8 cellular contexts compared by ENCODE assay signal in the genomic region with DNA sequence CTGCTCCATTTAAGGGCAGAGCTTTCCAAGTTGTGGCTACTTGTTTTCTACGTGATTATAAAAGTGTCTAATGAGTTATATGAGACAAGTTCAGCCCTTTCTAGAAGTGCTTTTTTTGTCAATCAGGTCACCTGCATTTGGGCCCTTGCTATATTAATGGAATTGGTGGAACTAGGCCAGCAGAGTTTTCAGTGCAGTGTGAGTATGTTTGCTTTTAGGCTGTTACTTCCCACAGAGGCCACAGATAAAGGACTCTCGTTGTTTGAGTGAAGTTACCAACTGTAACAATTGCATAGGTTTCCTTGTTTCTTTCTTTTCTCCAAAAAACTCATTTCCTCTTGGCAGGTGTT. TPM values are rescaled to one million over a fixed set of nuclear protein-coding genes. Genes with fewer than 3 reads are reported as not detected.
DNase-seq lines count a peak whose midpoint lies in the region; ATAC-seq and TF ChIP-seq lines count a peak whose summit lies in the region.

No MANE protein-coding gene starts in this region.

- WGBS in body of pancreas, 2 donors, result 0 to 5% methylated on average over 2 of the region's 2 CpGs

- H4K20me1 ChIP-seq in neural progenitor cell (ENCODE audit: low read depth), result no peaks in the 10 kb centered on the region

- peaks cover 95% of the 10 kb centered on the region for H3K4me1 ChIP-seq in body of pancreas
- H3K4me1 ChIP-seq in neural progenitor cell, result peaks cover 13% of the 10 kb centered on the region

- intact Hi-C loops in body of pancreas (cut with DNase I), result no loop called here

- H2AFZ ChIP-seq in neural progenitor cell (replicated peaks), result no peak overlapping the region

- H3K4me3 ChIP-seq in body of pancreas, result no peak overlapping the region
- H3K4me3 ChIP-seq in neural progenitor cell, result no peak overlapping the region

- peak overlapping the region; percentile 52 to 86 (median 80) for H3K27ac ChIP-seq in body of pancreas
- no peak overlapping the region for H3K27ac ChIP-seq in neural progenitor cell

- H3F3A ChIP-seq in neural progenitor cell (ENCODE audit: low read depth), result peaks cover 4% of the 10 kb centered on the region

- no peak overlapping the region for H3K9ac ChIP-seq in neural progenitor cell

- peaks cover 11% of the 10 kb centered on the region for H3K36me3 Mint-ChIP-seq in neural progenitor cell

- H3K27me3 ChIP-seq in body of pancreas (no peaks in the 10 kb centered on the region), neural progenitor cell (no peaks in the 10 kb centered on the region)

- H3K9me3 ChIP-seq in body of pancreas, result no peaks in the 10 kb centered on the region
- no peaks in the 10 kb centered on the region for H3K9me3 ChIP-seq in neural progenitor cell (ENCODE audit: low read depth)

- H3K4me2 ChIP-seq in neural progenitor cell, result no peak overlapping the region

- H3K4me1 Mint-ChIP-seq in neural progenitor cell, result peaks cover 20% of the 10 kb centered on the region

- H3K27ac Mint-ChIP-seq in neural progenitor cell, result peak overlapping the region; percentile 16

- no peaks in the 10 kb centered on the region for H3K27me3 Mint-ChIP-seq in neural progenitor cell (ENCODE audit: insufficient read depth, low read depth)

- H3K4me3 Mint-ChIP-seq in neural progenitor cell, result no peak overlapping the region

- H3K36me3 ChIP-seq in body of pancreas (replicated peaks in 1 of 2; ENCODE audit: insufficient read depth in 1 of 2, low read depth in 2 of 2) (no peaks in the 10 kb centered on the region), neural progenitor cell (no peaks in the 10 kb centered on the region)

- ATAC-seq in body of pancreas (peak; percentile 62), GM21528 (IDR thresholded peaks at IDR 0.05; ENCODE audit: low FRiP score, unreplicated experiment) (no peak)

- no peak for TF ChIP-seq POLR2A in body of pancreas (IDR thresholded peaks at IDR 0.05)

- DNase-seq in DMS153 (lab: John Stamatoyannopoulos, UW) (peak; percentile 35), NCI-H2029 treated with DMSO at 0.1 percent for 48 hours (lab: John Stamatoyannopoulos, UW) (peak; percentile 84), body of pancreas (peak; percentile 29 to 69 (median 49)), neural progenitor cell (ENCODE audit: low spot score) (no peak), HK-2 (ENCODE audit: unreplicated experiment) (no peak), NOMO-1 (lab: John Stamatoyannopoulos, UW; ENCODE audit: unreplicated experiment in 2 of 2) (no peak)
- no peak for DNase-seq in central memory CD4-positive, alpha-beta T cell

- peaks cover 3% of the 10 kb centered on the region for H3K79me2 ChIP-seq in neural progenitor cell (ENCODE audit: low read depth)

- TF ChIP-seq CTCF in body of pancreas (IDR thresholded peaks at IDR 0.05) (no peak), neural progenitor cell (IDR thresholded peaks at IDR 0.05) (no peak)

- no peaks in the 10 kb centered on the region for H3K9me3 Mint-ChIP-seq in neural progenitor cell

RNA-seq across cellular contexts. Expression of a gene that starts 10.9 kb away (rescaled TPM):
- total RNA-seq in body of pancreas, result 10 to 100 TPM; 21.4 to 24.6 TPM
- 9.4 and 11.7 TPM in 2 replicates for total RNA-seq in neural progenitor cell (ENCODE audit: low replicate concordance)

Comparison
In these comparisons a context has a peak if more than half of its experiments do, and no peak if none do; other contexts are left out.
1. DNase-seq: peak in DMS153 (single experiment), NCI-H2029 treated with DMSO at 0.1 percent for 48 hours (single experiment) and body of pancreas (4 of 4); none in neural progenitor cell (single experiment), HK-2 (single experiment), central memory CD4-positive, alpha-beta T cell (single experiment) and NOMO-1 (0 of 2).